In genomic region chrX:124097116-124097515, GRCh38 we compare ENCODE assay signal across 26 cellular contexts.
"Had no signal": no experiment of that assay in that cellular context is flagged by ENCODE, and none has a peak within 500 bp of the region (broad histone marks: within the 10 kb centered on the region; RNA-seq: fewer than 3 reads in every experiment).

No MANE protein-coding gene starts in this region.

- H3K9me3 ChIP-seq: left ventricle myocardium inferior, pancreas, prostate gland, sigmoid colon, spleen, tibial nerve, uterus had no signal

- H3K4me3 ChIP-seq: hepatocyte, left ventricle myocardium inferior, lung, pancreas, prostate gland, sigmoid colon, spleen, tibial nerve, uterus had no signal

- H3K27me3 Mint-ChIP-seq: naive B cell; stimulated activated memory B cell treated with anti-CD40 and anti-IgM and Interleukin-4, amounts not matched to agents 10 μg/mL and 1 μg/mL and 100 μg/mL, for 72 hours; stimulated activated naive CD8-positive, alpha-beta T cell treated with anti-CD3 and anti-CD28 coated beads, Interleukin-15, amount 100 ng/mL, for 72 hours; type B pancreatic cell had no signal

- H3K27ac ChIP-seq: hepatocyte, left ventricle myocardium inferior, pancreas, prostate gland, sigmoid colon, spleen, tibial nerve, uterus had no signal

- H3K27ac Mint-ChIP-seq: mesothelial cell of epicardium; stimulated activated memory B cell treated with anti-CD40 and anti-IgM and Interleukin-4, amounts not matched to agents 10 μg/mL and 1 μg/mL and 100 μg/mL, for 72 hours; type B pancreatic cell had no signal

- H3K36me3 ChIP-seq: pancreas, prostate gland, uterus had no signal

- H3K36me3 Mint-ChIP-seq: naive B cell had no signal

- DNase-seq: islet precursor cell; left ventricle myocardium inferior; mesendoderm; naive B cell; nucleus accumbens; pancreas; posterior cingulate gyrus; retina; right cardiac atrium; sigmoid colon; small intestine; spleen; stimulated activated CD4-positive, alpha-beta T cell treated with anti-CD3 and anti-CD28 coated beads, Interleukin-4, amount 100 ng/mL, for 24 hours; stimulated activated naive CD4-positive, alpha-beta T cell treated with Interleukin-2 at 50 U/mL for 16 hours; stimulated activated naive CD8-positive, alpha-beta T cell treated with anti-CD3 and anti-CD28 coated beads, Interleukin-15, amount 100 ng/mL, for 72 hours; substantia nigra; uterus had no signal

- ATAC-seq: pancreas; right cardiac atrium; stimulated activated memory B cell treated with anti-CD40 and anti-IgM and Interleukin-4, amounts not matched to agents 10 μg/mL and 1 μg/mL and 100 μg/mL, for 72 hours; stimulated activated naive CD8-positive, alpha-beta T cell treated with anti-CD3 and anti-CD28 coated beads, Interleukin-15, amount 100 ng/mL, for 72 hours had no signal

- H3K9me3 Mint-ChIP-seq: naive B cell; nephron; neural crest cell; stimulated activated memory B cell treated with anti-CD40 and anti-IgM and Interleukin-4, amounts not matched to agents 10 μg/mL and 1 μg/mL and 100 μg/mL, for 72 hours; type B pancreatic cell had no signal

- H3K4me3 Mint-ChIP-seq: mesothelial cell of epicardium; naive B cell; nephron; neural crest cell; stimulated activated memory B cell treated with anti-CD40 and anti-IgM and Interleukin-4, amounts not matched to agents 10 μg/mL and 1 μg/mL and 100 μg/mL, for 72 hours; stimulated activated naive CD8-positive, alpha-beta T cell treated with anti-CD3 and anti-CD28 coated beads, Interleukin-15, amount 100 ng/mL, for 72 hours; type B pancreatic cell had no signal

- H3K4me1 Mint-ChIP-seq: mesothelial cell of epicardium; naive B cell; nephron; neural crest cell; stimulated activated memory B cell treated with anti-CD40 and anti-IgM and Interleukin-4, amounts not matched to agents 10 μg/mL and 1 μg/mL and 100 μg/mL, for 72 hours had no signal
